22 cellular contexts compared by ENCODE assay signal in genomic region chr10:123117644-123118409, GRCh38. TPM values are rescaled to one million over a fixed set of nuclear protein-coding genes. Genes with fewer than 3 reads are reported as not detected.
A peak's percentile ranks its signal among the peaks of the same experiment; 100 is the strongest.
DNase-seq lines count a peak whose midpoint lies in the region; ATAC-seq, FAIRE-seq and TF ChIP-seq lines count a peak whose summit lies in the region.
"Had no signal": no experiment of that assay in that cellular context is flagged by ENCODE, and none has a peak within 500 bp of the region (broad histone marks: within the 10 kb centered on the region; RNA-seq: fewer than 3 reads in every experiment).

No MANE protein-coding gene starts in this region.

- no peak for ATAC-seq in HG03571 (IDR thresholded peaks at IDR 0.05; ENCODE audit: unreplicated experiment)
- no peak for ATAC-seq in GM21515 (IDR thresholded peaks at IDR 0.05; ENCODE audit: unreplicated experiment)
- ATAC-seq: left ventricle myocardium superior; sciatic nerve; SK-N-SH treated with all-trans-retinoic acid at 6 μM for 48 hours; stimulated activated naive B cell treated with anti-CD40 and anti-IgM and Interleukin-4, amounts not matched to agents 10 μg/mL and 1 μg/mL and 100 μg/mL, for 72 hours had no signal

- H3K36me3 ChIP-seq in bronchial epithelial cell (ENCODE audit: control insufficient read depth, insufficient read depth, low read length) (no peaks in the 10 kb centered on the region), iPS-20b (ENCODE audit: insufficient read depth, low read depth, low read length) (no peaks in the 10 kb centered on the region)
- H3K36me3 ChIP-seq: colonic mucosa, thyroid gland had no signal

- TF ChIP-seq CTCF in bronchial epithelial cell (IDR thresholded peaks at IDR 0.05; ENCODE audit: insufficient read depth, low read length, severe bottlenecking): peak; percentile 19

- H3K27me3 ChIP-seq in bronchial epithelial cell (ENCODE audit: control insufficient read depth, insufficient read depth, low read length) (peaks cover 4% of the 10 kb centered on the region), iPS-20b (ENCODE audit: insufficient read depth, low read length) (peaks cover 41% of the 10 kb centered on the region)
- H3K27me3 ChIP-seq: colonic mucosa had no signal

- H3K4me1 ChIP-seq in iPS-20b (ENCODE audit: insufficient read depth, low read length): peaks cover 13% of the 10 kb centered on the region; the same call in 1 of the 2 replicates
- H3K4me1 ChIP-seq: colonic mucosa, thyroid gland had no signal

- no peak overlapping the region; the same call in 1 of the 2 replicates for H3K9ac ChIP-seq in iPS-20b (ENCODE audit: low read depth, low read length)

- no peak overlapping the region for H3K27ac ChIP-seq in iPS-20b (ENCODE audit: low read length)
- H3K27ac ChIP-seq: colonic mucosa, thyroid gland had no signal

- FAIRE-seq in bronchial epithelial cell (lab: Jason Lieb, UNC): no peak
- FAIRE-seq: HTR-8/SVneo had no signal

- DNase-seq in HCEC 1CT: peak; percentile 15
- DNase-seq in bronchial epithelial cell (ENCODE audit: low read depth): no peak
- DNase-seq in retina: peak; percentile 34
- DNase-seq in SW 1271 (lab: John Stamatoyannopoulos, UW): no peak
- no peak for DNase-seq in ureter (ENCODE audit: low spot score)
- DNase-seq: activated CD4-positive, alpha-beta T cell treated with anti-CD3 and anti-CD28 coated beads for 4 hours; colonic mucosa; DND-41; foreskin melanocyte; left ventricle myocardium superior; NCI-H1417 treated with DMSO at 0.1 percent for 48 hours; NCI-H345; NK-92 treated with Interleukin-12 subunit alpha and Interleukin-12 subunit beta, amount 100 ng/mL, for 24 hours; stimulated activated naive B cell treated with anti-CD40 and anti-IgM and Interleukin-4, amounts not matched to agents 10 μg/mL and 1 μg/mL and 100 μg/mL, for 72 hours; thyroid gland had no signal

- no peak overlapping the region for H3K4me3 ChIP-seq in bronchial epithelial cell (ENCODE audit: low read depth, low read length)
- peak overlapping the region; percentile 50; the same call in 1 of the 2 replicates for H3K4me3 ChIP-seq in iPS-20b (ENCODE audit: low read length)
- H3K4me3 ChIP-seq: colonic mucosa, thyroid gland had no signal

- no peaks in the 10 kb centered on the region for H3K9me3 ChIP-seq in iPS-20b (ENCODE audit: insufficient read depth, low read depth, low read length)
- H3K9me3 ChIP-seq: colonic mucosa, thyroid gland had no signal

RNA-seq across cellular contexts. Expression of gene HMX3, which starts 17.9 kb away (rescaled TPM):
- total RNA-seq in bronchial epithelial cell: 0.13 TPM in 1 of 2 replicates, not detected in the other
- total RNA-seq in ureter: not detected
- total RNA-seq: left ventricle myocardium superior, sciatic nerve, thyroid gland had no signal

RNA-seq across cellular contexts. Expression of gene HMX2, which starts 30.1 kb away (rescaled TPM):
- not detected in 2 replicates for total RNA-seq in bronchial epithelial cell
- total RNA-seq in ureter: not detected
- total RNA-seq: left ventricle myocardium superior, omental fat pad, sciatic nerve, thyroid gland had no signal

RNA-seq across cellular contexts. Expression of gene BUB3, which starts 36.4 kb away (rescaled TPM):
- 143 and 179 TPM in 2 replicates for total RNA-seq in bronchial epithelial cell
- total RNA-seq in ureter: 72.5 TPM

Comparison
In these comparisons a context has a peak if more than half of its experiments do, and no peak if none do; other contexts are left out.
1. DNase-seq: peak in HCEC 1CT (single experiment) and retina (single experiment); none in bronchial epithelial cell (single experiment), SW 1271 (0 of 2) and ureter (single experiment).